In genomic region chr20:58982406-58983114, GRCh38 we compare ENCODE assay signal across 9 cellular contexts. TPM values are rescaled to one million over a fixed set of nuclear protein-coding genes. Genes with fewer than 3 reads are reported as not detected.
DNase-seq lines count a peak whose midpoint lies in the region; ATAC-seq, FAIRE-seq and TF ChIP-seq lines count a peak whose summit lies in the region.
"Had no signal": no experiment of that assay in that cellular context is flagged by ENCODE, and none has a peak within 500 bp of the region (broad histone marks: within the 10 kb centered on the region; RNA-seq: fewer than 3 reads in every experiment).

No MANE protein-coding gene starts in this region.

- peak; percentile 12 for DNase-seq in GM23248
- DNase-seq in RKO (ENCODE audit: low spot score) = peak; percentile 47
- DNase-seq in epithelial cell of esophagus (ENCODE audit: low read depth) = no peak
- DNase-seq in gastrocnemius medialis = no peak
- no peak for DNase-seq in UCSD-AML1 (lab: John Stamatoyannopoulos, UW; ENCODE audit: unreplicated experiment)
- DNase-seq in small intestine = no peak
- DNase-seq: transverse colon had no signal

- H3F3A ChIP-seq in GM23248 (ENCODE audit: insufficient read depth) = no peaks in the 10 kb centered on the region

- H3K4me1 ChIP-seq in GM23248 (ENCODE audit: insufficient read depth) (peaks cover 6% of the 10 kb centered on the region), gastrocnemius medialis (peaks cover 32 to 38% of the 10 kb centered on the region in 2 donors), small intestine (ENCODE audit: control insufficient read depth in 2 of 2, insufficient read depth in 1 of 2, low read depth in 1 of 2, low read length in 1 of 2) (peaks cover 0 to 6% of the 10 kb centered on the region in 2 donors)

- peaks cover 62% of the 10 kb centered on the region for H3K79me2 ChIP-seq in GM23248 (ENCODE audit: insufficient read depth)

- no peaks in the 10 kb centered on the region for H3K27me3 ChIP-seq in GM23248 (replicated peaks; ENCODE audit: insufficient read depth)
- no peaks in the 10 kb centered on the region for H3K27me3 ChIP-seq in gastrocnemius medialis
- no peaks in the 10 kb centered on the region for H3K27me3 ChIP-seq in small intestine (ENCODE audit: control insufficient read depth in 2 of 2, insufficient read depth in 2 of 2, low read length in 2 of 2)
- H3K27me3 ChIP-seq: transverse colon had no signal

- no peaks in the 10 kb centered on the region for H3K9me3 ChIP-seq in GM23248 (ENCODE audit: low read depth)
- no peaks in the 10 kb centered on the region for H3K9me3 ChIP-seq in gastrocnemius medialis
- no peaks in the 10 kb centered on the region for H3K9me3 ChIP-seq in small intestine (ENCODE audit: control insufficient read depth, low read depth)
- H3K9me3 ChIP-seq: transverse colon had no signal

- no peak for FAIRE-seq in small intestine (lab: Jason Lieb, UNC)
- FAIRE-seq: GM19239 had no signal

- H3K9ac ChIP-seq in GM23248 = peak overlapping the region; percentile 85; the same call in 1 of the 2 replicates

- H3K36me3 ChIP-seq in GM23248 (ENCODE audit: low read depth) (peaks cover 10% of the 10 kb centered on the region; the same call in 1 of the 2 replicates), gastrocnemius medialis (peaks cover 0 to 15% of the 10 kb centered on the region in 2 donors), small intestine (ENCODE audit: control insufficient read depth in 2 of 2, insufficient read depth in 2 of 2, low read length in 2 of 2) (peaks cover 0 to 6% of the 10 kb centered on the region in 2 donors)

- no peak overlapping the region for H2AFZ ChIP-seq in GM23248

- H3K4me3 ChIP-seq in GM23248 (peak overlapping the region; percentile 96), epithelial cell of esophagus (ENCODE audit: low read length) (peak overlapping the region; percentile 79), gastrocnemius medialis (peak overlapping the region; percentile 90 to 100 (median 95)), small intestine (ENCODE audit: low read depth in 1 of 2, low read length in 2 of 2) (no peak overlapping the region)

- H3K4me2 ChIP-seq in GM23248 (ENCODE audit: unreplicated experiment) = peak overlapping the region; percentile 74

- no peaks in the 10 kb centered on the region; the same call in 1 of the 2 replicates for H4K20me1 ChIP-seq in GM23248 (ENCODE audit: insufficient read depth)

- no peak for TF ChIP-seq POLR2A in gastrocnemius medialis (IDR thresholded peaks at IDR 0.05)

- WGBS in GM23248 (ENCODE audit: low coverage in 1 of 2, low lambda C conversion rate in 2 of 2, missing lambda C conversion rate in 2 of 2), 2 experiments = 83 to 86% methylated on average over 12 of the region's 12 CpGs
- 77 to 79% (median 79%) methylated on average over 12 of the region's 12 CpGs for WGBS in small intestine, 3 donors

- no peaks in the 10 kb centered on the region for H3K9me2 ChIP-seq in GM23248 (ENCODE audit: insufficient read depth)

- no peak overlapping the region for H3K27ac ChIP-seq in GM23248
- peak overlapping the region; percentile 83 to 92 (median 90) for H3K27ac ChIP-seq in gastrocnemius medialis
- H3K27ac ChIP-seq in small intestine (ENCODE audit: low read depth in 1 of 2, low read length in 1 of 2) = no peak overlapping the region

- in situ Hi-C loops in GM23248 (cut with MboI) = no loop called here
- in situ Hi-C loops in gastrocnemius medialis (cut with MboI; ENCODE audit: low sequenced_read_pairs in 4 of 4) = loop anchor here (5.0 to 25.0 kb wide), 5 partner anchors 52 to 110 kb away; partner anchors contain the start of gene ATP5F1E (in 2 of the 4)

- TF ChIP-seq CTCF in epithelial cell of esophagus (IDR thresholded peaks at IDR 0.05; ENCODE audit: insufficient read depth, low read depth, low read length, missing control alignments) (no peak), gastrocnemius medialis (IDR thresholded peaks at IDR 0.05 in 4 of 5, conservative IDR thresholded peaks at IDR 0.05 in 1 of 5) (no peak)

- ATAC-seq in gastrocnemius medialis (no peak), HG03280 (IDR thresholded peaks at IDR 0.05; ENCODE audit: unreplicated experiment) (no peak)

- intact Hi-C loops in gastrocnemius medialis (cut with DNase I; ENCODE audit: low total_unique reads) = loop anchor here (10.0 kb wide), 1 partner anchor 328 kb away; the partner anchor contains the start of gene STX16

RNA-seq across cellular contexts. Expression of gene NELFCD, which starts 1.5 kb away (rescaled TPM):
- total RNA-seq in GM23248 (2014; rRNA removed; shearing (Covaris generic)) = 36.3 and 52.5 TPM in 2 replicates
- polyA plus RNA-seq in GM23248 (2016; fragmentation: Nextera tagmentation; extraction: Ambion mirVana) (57.4 and 59.8 TPM in 2 replicates), small intestine (10 to 100 TPM; 29.5 to 45.2 (median 44.4) TPM)
- 10 to 100 TPM; 37.8 to 44.3 (median 40.9) TPM for total RNA-seq in gastrocnemius medialis

RNA-seq across cellular contexts. Expression of gene CTSZ, which starts 24.5 kb away (rescaled TPM):
- total RNA-seq in GM23248 (2014; rRNA removed; shearing (Covaris generic)) = 391 and 422 TPM in 2 replicates
- 13.5 and 14.2 TPM in 2 replicates for polyA plus RNA-seq in GM23248 (2016; fragmentation: Nextera tagmentation; extraction: Ambion mirVana)
- total RNA-seq in gastrocnemius medialis = 10 to 100 TPM; 25.2 to 58.7 (median 51.9) TPM
- polyA plus RNA-seq in small intestine = 100 to 1,000 TPM; 180 to 277 (median 185) TPM

RNA-seq across cellular contexts. Expression of gene TUBB1, which starts 36.7 kb away (rescaled TPM):
- not detected in 2 replicates for total RNA-seq in GM23248 (2014; rRNA removed; shearing (Covaris generic))
- 0.05 and 0.09 TPM in 2 replicates for polyA plus RNA-seq in GM23248 (2016; fragmentation: Nextera tagmentation; extraction: Ambion mirVana)
- under 1 TPM in 1 of 4 donors, not detected in 3; 0.07 TPM for total RNA-seq in gastrocnemius medialis
- polyA plus RNA-seq in small intestine = under 1 TPM in 1 of 3 donors, not detected in 2; 0.01 TPM
- total RNA-seq: transverse colon had no signal

RNA-seq across cellular contexts. Expression of gene ATP5F1E, which starts 49.6 kb away (rescaled TPM):
- total RNA-seq in GM23248 (2014; rRNA removed; shearing (Covaris generic)) = 20.0 and 21.1 TPM in 2 replicates
- polyA plus RNA-seq in GM23248 (2016; fragmentation: Nextera tagmentation; extraction: Ambion mirVana) (236 and 245 TPM in 2 replicates), small intestine (10 to 100 TPM; 49.6 to 73.8 (median 65.8) TPM)
- 10 to 100 TPM; 27.1 to 38.2 (median 33.7) TPM for total RNA-seq in gastrocnemius medialis

Comparison
In these comparisons a context has a peak if more than half of its experiments do, and no peak if none do; other contexts are left out.
1. DNase-seq: peak in GM23248 (single experiment) and RKO (single experiment); none in epithelial cell of esophagus (single experiment), gastrocnemius medialis (0 of 2), UCSD-AML1 (single experiment) and small intestine (single experiment).
2. H3K27ac ChIP-seq: peak in gastrocnemius medialis (4 of 4); none in GM23248 (single experiment) and small intestine (0 of 2).
3. H3K4me3 ChIP-seq: peak in GM23248 (single experiment), epithelial cell of esophagus (single experiment) and gastrocnemius medialis (4 of 4); none in small intestine (0 of 2).